10 cellular contexts compared by ENCODE assay signal in the genomic region with DNA sequence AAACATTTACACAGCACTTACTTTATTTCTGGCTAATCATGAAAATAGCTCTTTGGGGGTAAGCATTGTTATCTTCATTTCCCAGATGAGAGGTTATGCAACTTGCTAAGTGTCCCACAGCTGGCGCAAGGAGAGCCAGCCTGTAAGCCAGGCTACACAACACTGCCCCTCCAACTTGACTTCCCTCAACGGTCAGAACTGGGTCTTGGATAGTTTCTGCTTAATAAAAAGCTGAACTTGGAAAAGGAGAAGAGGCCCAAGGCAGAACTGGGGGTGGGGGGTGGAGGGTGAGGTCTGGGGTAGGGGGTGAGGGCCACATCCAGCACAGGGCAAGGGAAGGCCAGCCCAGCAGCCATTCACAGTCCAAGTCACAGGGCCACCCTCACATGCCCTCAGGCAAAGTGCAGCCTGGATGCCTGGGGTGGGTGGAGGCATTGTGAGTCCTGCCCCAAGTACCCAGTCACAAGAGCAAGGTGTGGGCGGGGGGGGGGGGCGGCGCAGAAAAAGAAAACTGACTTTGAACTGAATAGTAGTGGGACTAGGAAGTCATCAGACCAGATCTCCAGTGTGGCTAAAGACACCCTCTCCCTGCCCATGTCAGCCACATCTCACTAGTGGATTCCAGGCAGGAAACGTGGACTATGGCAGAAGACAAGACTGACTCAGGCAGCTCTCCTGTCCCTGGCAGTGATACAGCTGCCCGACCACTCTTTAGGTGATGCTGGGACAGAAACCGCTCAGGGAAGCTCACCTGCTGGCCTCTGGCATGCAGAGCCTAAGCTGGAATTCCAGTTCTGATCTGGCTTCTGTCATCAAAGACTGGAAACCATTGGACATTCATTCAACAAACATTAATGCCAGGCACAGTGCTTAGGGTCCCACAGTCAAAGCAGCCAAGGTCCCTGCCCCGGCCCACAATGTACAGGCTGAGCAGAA. TPM values are rescaled to one million over a fixed set of nuclear protein-coding genes. Genes with fewer than 3 reads are reported as not detected.
DNase-seq lines count a peak whose midpoint lies in the region; ATAC-seq and TF ChIP-seq lines count a peak whose summit lies in the region.
"Had no signal": no experiment of that assay in that cellular context is flagged by ENCODE, and none has a peak within 500 bp of the region (broad histone marks: within the 10 kb centered on the region; RNA-seq: fewer than 3 reads in every experiment).

No MANE protein-coding gene starts in this region.

- DNase-seq in stimulated activated CD4-positive, alpha-beta T cell treated with anti-CD3 and anti-CD28 coated beads, Interleukin-4, amount 100 ng/mL, for 1 hour, result peak; percentile 10
- DNase-seq in stimulated activated CD4-positive, alpha-beta T cell treated with anti-CD3 and anti-CD28 coated beads, Interleukin-2, amount 100 ng/mL, for 48 hours, result no peak
- DNase-seq in breast epithelium (ENCODE audit: low spot score in 2 of 2), result no peak
- DNase-seq in lung (ENCODE audit: low spot score), result peak; percentile 68
- DNase-seq in aorta, result peak; percentile 57 to 63
- DNase-seq in activated CD8-positive, alpha-beta memory T cell treated with anti-CD3 and anti-CD28 coated beads for 24 hours, result no peak
- DNase-seq in NCI-H2227 treated with DMSO at 0.1 percent for 48 hours (lab: John Stamatoyannopoulos, UW), result no peak
- DNase-seq: activated CD8-positive, alpha-beta T cell treated with anti-CD3 and anti-CD28 coated beads for 36 hours; NCI-H446 treated with DMSO at 0.1 percent for 48 hours had no signal

- intact Hi-C loops in breast epithelium (cut with DNase I; ENCODE audit: low total_unique reads) (no loop called here), aorta (cut with DNase I) (no loop called here)

- H3K27me3 ChIP-seq in breast epithelium (no peaks in the 10 kb centered on the region), lung (ENCODE audit: control insufficient read depth, insufficient read depth) (no peaks in the 10 kb centered on the region), aorta (ENCODE audit: control insufficient read depth in 1 of 2, insufficient read depth in 2 of 2, low read length in 1 of 2) (no peaks in the 10 kb centered on the region)

- H3K4me3 ChIP-seq in breast epithelium, result no peak overlapping the region
- H3K4me3 ChIP-seq in lung, result no peak overlapping the region
- H3K4me3 ChIP-seq in aorta (ENCODE audit: low read length in 2 of 2), result no peak overlapping the region

- no peak for TF ChIP-seq POLR2A in breast epithelium (IDR thresholded peaks at IDR 0.05)

- ATAC-seq in lung (ENCODE audit: insufficient read depth, low FRiP score) (peak; percentile 69), aorta (ENCODE audit: low FRiP score) (peak; percentile 22), HG03432 (IDR thresholded peaks at IDR 0.05; ENCODE audit: unreplicated experiment) (no peak)
- ATAC-seq: activated CD8-positive, alpha-beta T cell treated with anti-CD3 and anti-CD28 coated beads for 36 hours had no signal

- H3K36me3 ChIP-seq in breast epithelium (no peaks in the 10 kb centered on the region), lung (ENCODE audit: control insufficient read depth in 2 of 2, insufficient read depth in 2 of 2, low read length in 2 of 2) (no peaks in the 10 kb centered on the region), aorta (ENCODE audit: control insufficient read depth in 1 of 2, insufficient read depth in 2 of 2, low read length in 1 of 2) (no peaks in the 10 kb centered on the region)

- H3K9me3 ChIP-seq in breast epithelium (no peaks in the 10 kb centered on the region), lung (ENCODE audit: control insufficient read depth in 2 of 2, insufficient read depth in 1 of 2, low read length in 1 of 2) (no peaks in the 10 kb centered on the region), aorta (ENCODE audit: control insufficient read depth, low read length) (no peaks in the 10 kb centered on the region)

- no peak for TF ChIP-seq CTCF in breast epithelium (IDR thresholded peaks at IDR 0.05)
- no peak for TF ChIP-seq CTCF in lung (IDR thresholded peaks at IDR 0.05; ENCODE audit: control extremely low read depth, extremely low read depth)

- H3K4me1 ChIP-seq in breast epithelium (peaks cover 11 to 13% of the 10 kb centered on the region in 2 donors), lung (ENCODE audit: control insufficient read depth in 2 of 2, insufficient read depth in 2 of 2, low read length in 2 of 2) (peaks cover 20 to 21% of the 10 kb centered on the region in 2 donors), aorta (ENCODE audit: control insufficient read depth in 1 of 2, insufficient read depth in 2 of 2, low read length in 2 of 2) (peaks cover 2 to 4% of the 10 kb centered on the region in 2 donors)

- H3K27ac ChIP-seq in breast epithelium (peak overlapping the region; percentile 68 to 74), lung (ENCODE audit: low read depth in 1 of 2, low read length in 1 of 2) (peak overlapping the region in 1 of 2 donors; percentile 88), aorta (ENCODE audit: low read depth in 1 of 2, low read length in 2 of 2) (peak overlapping the region in 1 of 2 donors; percentile 6)

- WGBS in lung, 2 donors, result 54% methylated on average over 7 to 9 of the region's 9 CpGs
- WGBS in aorta, 2 donors, result 54 to 65% methylated on average over 6 to 9 of the region's 9 CpGs

RNA-seq across cellular contexts. Expression of a gene that starts 52.4 kb away (rescaled TPM):
- total RNA-seq in breast epithelium (10 to 100 TPM; 43.8 to 82.7 (median 72.4) TPM), lung (100 to 1,000 TPM in 1 of 2 donors, 10 to 100 TPM in 1; 75.6 to 149 TPM), aorta (100 to 1,000 TPM in 1 of 2 donors, 10 to 100 TPM in 1; 59.1 to 127 TPM)
- polyA plus RNA-seq in lung (10 to 100 TPM; 40.3 to 92.5 TPM), aorta (100 to 1,000 TPM in 1 of 2 donors, 10 to 100 TPM in 1; 50.5 to 110 TPM)

Comparison
In these comparisons a context has a peak if more than half of its experiments do, and no peak if none do; other contexts are left out.
1. DNase-seq: peak in stimulated activated CD4-positive, alpha-beta T cell treated with anti-CD3 and anti-CD28 coated beads, Interleukin-4, amount 100 ng/mL, for 1 hour (single experiment), lung (single experiment) and aorta (2 of 2); none in stimulated activated CD4-positive, alpha-beta T cell treated with anti-CD3 and anti-CD28 coated beads, Interleukin-2, amount 100 ng/mL, for 48 hours (0 of 2), breast epithelium (0 of 2), activated CD8-positive, alpha-beta memory T cell treated with anti-CD3 and anti-CD28 coated beads for 24 hours (single experiment) and NCI-H2227 treated with DMSO at 0.1 percent for 48 hours (single experiment).